9 cellular contexts compared by ENCODE assay signal in genomic region chr12:52582971-52583456, GRCh38. TPM values are rescaled to one million over a fixed set of nuclear protein-coding genes. Genes with fewer than 3 reads are reported as not detected.
DNase-seq lines count a peak whose midpoint lies in the region; ATAC-seq and TF ChIP-seq lines count a peak whose summit lies in the region.
"Had no signal": no experiment of that assay in that cellular context is flagged by ENCODE, and none has a peak within 500 bp of the region (broad histone marks: within the 10 kb centered on the region; RNA-seq: fewer than 3 reads in every experiment).

No MANE protein-coding gene starts in this region.

- H3K36me3 ChIP-seq in H7 (replicated peaks; ENCODE audit: control insufficient read depth, insufficient read depth, low read length) (no peaks in the 10 kb centered on the region), lung (ENCODE audit: control insufficient read depth in 2 of 2, insufficient read depth in 2 of 2, low read length in 2 of 2) (no peaks in the 10 kb centered on the region)

- 14 to 19% methylated on average over 7 of the region's 7 CpGs for WGBS in lung, 2 donors

- intact Hi-C loops in activated CD8-positive, alpha-beta T cell treated with anti-CD3 and anti-CD28 coated beads for 36 hours (cut with micrococcal nuclease) = loop anchor here (2.0 kb wide), 1 partner anchor 288 kb away; no protein-coding TSS in a partner anchor

- DNase-seq in AML-193 (lab: John Stamatoyannopoulos, UW) (peak; percentile 43 to 46), H7 (peak; percentile 91), NCI-H524 (lab: John Stamatoyannopoulos, UW) (peak; percentile 68 to 85), lung (ENCODE audit: low spot score) (peak; percentile 52)
- DNase-seq in activated CD8-positive, alpha-beta T cell treated with anti-CD3 and anti-CD28 coated beads for 36 hours = peak; percentile 82
- peak; percentile 53 for DNase-seq in effector CD8-positive, alpha-beta T cell (lab: John Stamatoyannopoulos, UW)
- peak; percentile 32 for DNase-seq in stimulated activated CD8-positive, alpha-beta memory T cell treated with anti-CD3 and anti-CD28 coated beads, Interleukin-12 subunit alpha, Interleukin-12 subunit beta, amount 100 ng/mL, for 4 hours (ENCODE audit: low read depth)

- no peak overlapping the region for H3K27ac Mint-ChIP-seq in activated CD8-positive, alpha-beta T cell treated with anti-CD3 and anti-CD28 coated beads for 36 hours

- POLR2A ChIA-PET in activated CD8-positive, alpha-beta T cell treated with anti-CD3 and anti-CD28 coated beads for 36 hours (lab: Charles Lee) = no interaction called here

- no peak overlapping the region for H3K4me3 ChIP-seq in H7 (ENCODE audit: insufficient read depth, low read depth, low read length)
- no peak overlapping the region for H3K4me3 ChIP-seq in lung

- H3K4me1 Mint-ChIP-seq in activated CD8-positive, alpha-beta T cell treated with anti-CD3 and anti-CD28 coated beads for 36 hours (ENCODE audit: low read depth) = peaks cover 34% of the 10 kb centered on the region

- H3K27me3 ChIP-seq in H7 (ENCODE audit: control insufficient read depth, insufficient read depth, low read length) (no peaks in the 10 kb centered on the region), lung (ENCODE audit: control insufficient read depth, insufficient read depth) (no peaks in the 10 kb centered on the region)

- H3K4me1 ChIP-seq in lung (ENCODE audit: control insufficient read depth in 2 of 2, insufficient read depth in 2 of 2, low read length in 2 of 2) = no peaks in the 10 kb centered on the region

- no peaks in the 10 kb centered on the region for H3K9me3 Mint-ChIP-seq in activated CD8-positive, alpha-beta T cell treated with anti-CD3 and anti-CD28 coated beads for 36 hours

- H3K36me3 Mint-ChIP-seq in activated CD8-positive, alpha-beta T cell treated with anti-CD3 and anti-CD28 coated beads for 36 hours (ENCODE audit: low read depth) = no peaks in the 10 kb centered on the region

- no peak overlapping the region for H3K4me3 Mint-ChIP-seq in activated CD8-positive, alpha-beta T cell treated with anti-CD3 and anti-CD28 coated beads for 36 hours

- H3K27ac ChIP-seq in lung (ENCODE audit: low read depth in 1 of 2, low read length in 1 of 2) = no peak overlapping the region

- CTCF ChIA-PET in activated CD8-positive, alpha-beta T cell treated with anti-CD3 and anti-CD28 coated beads for 36 hours (lab: Charles Lee) = interaction anchor here (0.9 to 17.8 kb wide), 25 partner anchors 9 to 397 kb away, joined by 3 to 325 read pairs (median 4); partner anchors contain the start of gene KRT74

- ATAC-seq in activated CD8-positive, alpha-beta T cell treated with anti-CD3 and anti-CD28 coated beads for 36 hours = peak; percentile 83
- ATAC-seq in lung (ENCODE audit: insufficient read depth, low FRiP score) = no peak
- no peak for ATAC-seq in GM18861 (IDR thresholded peaks at IDR 0.05; ENCODE audit: unreplicated experiment)

- H3K27me3 Mint-ChIP-seq in activated CD8-positive, alpha-beta T cell treated with anti-CD3 and anti-CD28 coated beads for 36 hours = no peaks in the 10 kb centered on the region

- peak; percentile 77 for TF ChIP-seq CTCF in activated CD8-positive, alpha-beta T cell treated with anti-CD3 and anti-CD28 coated beads for 36 hours (IDR thresholded peaks at IDR 0.05)
- TF ChIP-seq CTCF in lung (IDR thresholded peaks at IDR 0.05; ENCODE audit: control extremely low read depth, extremely low read depth) = peak; percentile 61

- peaks cover 0 to 1% of the 10 kb centered on the region in 2 donors for H3K9me3 ChIP-seq in lung (ENCODE audit: control insufficient read depth in 2 of 2, insufficient read depth in 1 of 2, low read length in 1 of 2)

RNA-seq across cellular contexts. Expression of gene KRT74, which starts 9.4 kb away (rescaled TPM):
- total RNA-seq in H7 (2014; rRNA removed; shearing (Covaris generic)) = not detected in 2 replicates
- not detected for total RNA-seq in activated CD8-positive, alpha-beta T cell treated with anti-CD3 and anti-CD28 coated beads for 36 hours
- not detected for total RNA-seq in lung
- polyA plus RNA-seq in lung = not detected
- total RNA-seq: subcutaneous adipose tissue had no signal

RNA-seq across cellular contexts. Expression of gene KRT72, which starts 18.2 kb away (rescaled TPM):
- not detected in 2 replicates for total RNA-seq in H7 (2014; rRNA removed; shearing (Covaris generic))
- total RNA-seq in activated CD8-positive, alpha-beta T cell treated with anti-CD3 and anti-CD28 coated beads for 36 hours = under 1 TPM; 0.16 to 0.32 TPM
- total RNA-seq in lung = under 1 TPM in 1 of 2 donors, not detected in 1; 0.17 TPM
- under 1 TPM; 0.14 TPM for polyA plus RNA-seq in lung
- total RNA-seq: subcutaneous adipose tissue had no signal

RNA-seq across cellular contexts. Expression of gene KRT71, which starts 30.1 kb away (rescaled TPM):
- not detected in 2 replicates for total RNA-seq in H7 (2014; rRNA removed; shearing (Covaris generic))
- total RNA-seq in activated CD8-positive, alpha-beta T cell treated with anti-CD3 and anti-CD28 coated beads for 36 hours = not detected
- not detected for total RNA-seq in lung
- polyA plus RNA-seq in lung = not detected
- total RNA-seq: subcutaneous adipose tissue had no signal

RNA-seq across cellular contexts. Expression of gene KRT73, which starts 35.3 kb away (rescaled TPM):
- total RNA-seq in H7 (2014; rRNA removed; shearing (Covaris generic)) = not detected in 2 replicates
- total RNA-seq in activated CD8-positive, alpha-beta T cell treated with anti-CD3 and anti-CD28 coated beads for 36 hours = under 1 TPM in 1 of 2 experiments, not detected in 1; 0.20 TPM
- not detected for total RNA-seq in lung
- polyA plus RNA-seq in lung = under 1 TPM in 1 of 2 donors, not detected in 1; 0.07 TPM
- total RNA-seq: subcutaneous adipose tissue had no signal

Comparison
In these comparisons a context has a peak if more than half of its experiments do, and no peak if none do; other contexts are left out.
1. DNase-seq: peak in every context shown above with its lines; median percentile 91 in H7; 82 in activated CD8-positive, alpha-beta T cell treated with anti-CD3 and anti-CD28 coated beads for 36 hours; 76 in NCI-H524; 53 in effector CD8-positive, alpha-beta T cell; 52 in lung; 44 in AML-193; 32 in stimulated activated CD8-positive, alpha-beta memory T cell treated with anti-CD3 and anti-CD28 coated beads, Interleukin-12 subunit alpha, Interleukin-12 subunit beta, amount 100 ng/mL, for 4 hours.